10 cellular contexts compared by ENCODE assay signal in genomic region chr13:45337803-45338202, GRCh38. TPM values are rescaled to one million over a fixed set of nuclear protein-coding genes. Genes with fewer than 3 reads are reported as not detected.
A peak's percentile ranks its signal among the peaks of the same experiment; 100 is the strongest.
DNase-seq lines count a peak whose midpoint lies in the region; ATAC-seq, FAIRE-seq and TF ChIP-seq lines count a peak whose summit lies in the region.
"Had no signal": no experiment of that assay in that cellular context is flagged by ENCODE, and none has a peak within 500 bp of the region (broad histone marks: within the 10 kb centered on the region; RNA-seq: fewer than 3 reads in every experiment).

No MANE protein-coding gene starts in this region.

- H3K4me1 ChIP-seq in cardiac muscle cell (ENCODE audit: low read depth) (peaks cover 13% of the 10 kb centered on the region), right atrium auricular region (peaks cover 0 to 78% of the 10 kb centered on the region in 2 donors), astrocyte (ENCODE audit: insufficient read depth, low read length) (peaks cover 57% of the 10 kb centered on the region), right lobe of liver (peaks cover 0 to 64% (median 30%) of the 10 kb centered on the region in 4 donors), upper lobe of right lung (peaks cover 73% of the 10 kb centered on the region)

- H3K4me3 ChIP-seq in cardiac muscle cell (no peak overlapping the region), right atrium auricular region (no peak overlapping the region), astrocyte (ENCODE audit: insufficient read depth, low read depth, low read length) (peak overlapping the region; percentile 97), right lobe of liver (peak overlapping the region in 2 of 3 donors; percentile 86 to 94), upper lobe of right lung (peak overlapping the region; percentile 99)

- H3K27me3 ChIP-seq in cardiac muscle cell = no peaks in the 10 kb centered on the region
- H3K27me3 ChIP-seq in right atrium auricular region = no peaks in the 10 kb centered on the region
- no peaks in the 10 kb centered on the region for H3K27me3 ChIP-seq in astrocyte (ENCODE audit: insufficient read depth, low read length)
- no peaks in the 10 kb centered on the region for H3K27me3 ChIP-seq in right lobe of liver
- H3K27me3 ChIP-seq in upper lobe of right lung = no peaks in the 10 kb centered on the region

- FAIRE-seq in astrocyte (lab: Jason Lieb, UNC) = no peak

- TF ChIP-seq POLR2A in right lobe of liver (IDR thresholded peaks at IDR 0.05) = no peak

- H3K27ac ChIP-seq in cardiac muscle cell = peak overlapping the region; percentile 15
- H3K27ac ChIP-seq in right atrium auricular region = no peak overlapping the region
- no peak overlapping the region for H3K27ac ChIP-seq in astrocyte (ENCODE audit: low read depth, low read length)
- H3K27ac ChIP-seq in right lobe of liver = peak overlapping the region in 1 of 3 donors; percentile 100
- H3K27ac ChIP-seq in upper lobe of right lung = no peak overlapping the region

- H3K27me3 Mint-ChIP-seq in astrocyte (ENCODE audit: low read depth, unreplicated experiment) = no peaks in the 10 kb centered on the region

- TF ChIP-seq CTCF in cardiac muscle cell (IDR thresholded peaks at IDR 0.05; ENCODE audit: low read depth, low read length) (no peak), right atrium auricular region (IDR thresholded peaks at IDR 0.05) (no peak), astrocyte (IDR thresholded peaks at IDR 0.05; ENCODE audit: insufficient read depth, low read depth, low read length) (no peak), right lobe of liver (IDR thresholded peaks at IDR 0.05) (no peak), upper lobe of right lung (IDR thresholded peaks at IDR 0.05) (no peak), omental fat pad (IDR thresholded peaks at IDR 0.05) (no peak)

- peak overlapping the region; percentile 87 for H3K4me2 ChIP-seq in astrocyte (ENCODE audit: low read length)

- peaks cover 55% of the 10 kb centered on the region for H3K36me3 ChIP-seq in cardiac muscle cell
- H3K36me3 ChIP-seq in right atrium auricular region = peaks cover 58% of the 10 kb centered on the region
- H3K36me3 ChIP-seq in astrocyte (ENCODE audit: insufficient read depth, low read length) = peaks cover 57% of the 10 kb centered on the region
- peaks cover 20 to 42% (median 37%) of the 10 kb centered on the region in 4 donors for H3K36me3 ChIP-seq in right lobe of liver
- H3K36me3 ChIP-seq in upper lobe of right lung = peaks cover 55% of the 10 kb centered on the region

- intact Hi-C loops in right lobe of liver (cut with DNase I) = no loop called here
- intact Hi-C loops in upper lobe of right lung (cut with DNase I) = no loop called here

- H4K20me1 ChIP-seq in astrocyte (ENCODE audit: insufficient read depth, low read length) = peaks cover 80% of the 10 kb centered on the region

- H3K4me3 Mint-ChIP-seq in astrocyte (ENCODE audit: unreplicated experiment) = peak overlapping the region; percentile 94

- ATAC-seq in right lobe of liver = no peak
- no peak for ATAC-seq in upper lobe of right lung
- no peak for ATAC-seq in HG03378 (IDR thresholded peaks at IDR 0.05; ENCODE audit: unreplicated experiment)
- no peak for ATAC-seq in omental fat pad (ENCODE audit: low FRiP score)

- peaks cover 55% of the 10 kb centered on the region for H3K4me1 Mint-ChIP-seq in astrocyte (ENCODE audit: low read depth, unreplicated experiment)

- peaks cover 78% of the 10 kb centered on the region for H3K79me2 ChIP-seq in astrocyte (ENCODE audit: insufficient read depth, low read length)

- DNase-seq in cardiac muscle cell (ENCODE audit: low read depth in 1 of 2, low spot score in 1 of 2) = no peak
- DNase-seq in right atrium auricular region (ENCODE audit: low spot score) = no peak
- no peak for DNase-seq in astrocyte (ENCODE audit: low read depth)
- no peak for DNase-seq in right lobe of liver
- no peak for DNase-seq in upper lobe of right lung
- no peak for DNase-seq in NCI-H187 (lab: John Stamatoyannopoulos, UW)
- DNase-seq in omental fat pad (ENCODE audit: low spot score) = no peak
- DNase-seq: KG1, SHP77 treated with DMSO at 0.1 percent for 48 hours had no signal

- WGBS in right lobe of liver (ENCODE audit: insufficient coverage, low coverage, low lambda C conversion rate, missing lambda C conversion rate) = 39% methylated on average over 1 of the region's 1 CpG

- no peak overlapping the region for H2AFZ ChIP-seq in astrocyte (ENCODE audit: low read depth, low read length)

- no peak overlapping the region for H3K27ac Mint-ChIP-seq in astrocyte (ENCODE audit: unreplicated experiment)

- no peaks in the 10 kb centered on the region for H3K9me3 ChIP-seq in cardiac muscle cell (ENCODE audit: low read depth)
- no peaks in the 10 kb centered on the region for H3K9me3 ChIP-seq in right atrium auricular region
- H3K9me3 ChIP-seq in astrocyte (ENCODE audit: insufficient read depth, low read depth, low read length) = no peaks in the 10 kb centered on the region
- H3K9me3 ChIP-seq in right lobe of liver = no peaks in the 10 kb centered on the region
- H3K9me3 ChIP-seq in upper lobe of right lung = no peaks in the 10 kb centered on the region

- H3K9me3 Mint-ChIP-seq in astrocyte (ENCODE audit: unreplicated experiment) = no peaks in the 10 kb centered on the region

- peak overlapping the region; percentile 99 for H3K9ac ChIP-seq in astrocyte (ENCODE audit: low read length)

- H3K36me3 Mint-ChIP-seq in astrocyte (ENCODE audit: low read depth, unreplicated experiment) = peaks cover 30% of the 10 kb centered on the region

RNA-seq across cellular contexts. Expression of gene TPT1, which starts 3.2 kb away (rescaled TPM):
- 1,619 and 1,761 TPM in 2 replicates for total RNA-seq in cardiac muscle cell
- polyA plus RNA-seq in cardiac muscle cell = 823 and 843 TPM in 2 replicates
- total RNA-seq in right atrium auricular region = 1,000 to 10,000 TPM; 2,150 to 2,159 TPM
- 2,316 and 2,540 TPM in 2 replicates for total RNA-seq in astrocyte
- 1,000 to 10,000 TPM; 1,466 to 3,393 (median 2,295) TPM for total RNA-seq in right lobe of liver
- 4,924 TPM for total RNA-seq in upper lobe of right lung
- 1,000 to 10,000 TPM; 3,407 to 5,053 (median 4,011) TPM for total RNA-seq in omental fat pad

Comparison
In these comparisons a context has a peak if more than half of its experiments do, and no peak if none do; other contexts are left out.
1. H3K4me3 ChIP-seq: peak in astrocyte (single experiment), right lobe of liver (2 of 3) and upper lobe of right lung (single experiment); none in cardiac muscle cell (single experiment) and right atrium auricular region (0 of 2).